ENCODE assay signal across 8 cellular contexts in genomic region chr1:155250633-155251449, GRCh38. TPM values are rescaled to one million over a fixed set of nuclear protein-coding genes. Genes with fewer than 3 reads are reported as not detected.
DNase-seq lines count a peak whose midpoint lies in the region; ATAC-seq and TF ChIP-seq lines count a peak whose summit lies in the region.

No MANE protein-coding gene starts in this region.

- no peak overlapping the region for H3K4me3 Mint-ChIP-seq in HFFc6

- H2AK5ac ChIP-seq in trophoblast cell (ENCODE audit: low read length), result peak overlapping the region; percentile 17

- peak; percentile 83 for ATAC-seq in SK-N-SH treated with all-trans-retinoic acid at 6 μM for 48 hours
- ATAC-seq in activated naive CD4-positive, alpha-beta T cell treated with anti-CD3 and anti-CD28 coated beads, Interleukin-2, amount 50 U/mL, for 72 hours, result peak; percentile 93 to 97

- H3K9ac ChIP-seq in trophoblast cell (ENCODE audit: low read length), result no peak overlapping the region

- peaks cover 13% of the 10 kb centered on the region for H3K79me1 ChIP-seq in trophoblast cell (ENCODE audit: low read length)

- H2BK120ac ChIP-seq in trophoblast cell (ENCODE audit: insufficient read depth, low read length, poor library complexity), result peak overlapping the region; percentile 23

- peak overlapping the region; percentile 69 for H3K4me2 ChIP-seq in trophoblast cell (ENCODE audit: low read length)

- H3K4me1 ChIP-seq in trophoblast cell (ENCODE audit: control insufficient read depth in 1 of 2, insufficient read depth in 2 of 2, low read length in 2 of 2) (peaks cover 22 to 23% of the 10 kb centered on the region in 2 experiments), tibial nerve (peaks cover 0 to 45% (median 27%) of the 10 kb centered on the region in 4 donors)

- peak overlapping the region; percentile 28 for H2AFZ ChIP-seq in trophoblast cell (ENCODE audit: insufficient read depth, low read length, poor library complexity)

- H3K27me3 ChIP-seq in trophoblast cell (ENCODE audit: insufficient read depth, low read length), result no peaks in the 10 kb centered on the region
- no peaks in the 10 kb centered on the region for H3K27me3 ChIP-seq in tibial nerve

- TF ChIP-seq EP300 in tibial nerve (IDR thresholded peaks at IDR 0.05), result peak in 1 of 2 donors; percentile 64

- H3K4me3 ChIP-seq in trophoblast cell (ENCODE audit: low read depth, low read length), result peak overlapping the region; percentile 44
- H3K4me3 ChIP-seq in tibial nerve, result peak overlapping the region in 2 of 4 donors; percentile 39 to 42

- peak overlapping the region; percentile 25 for H2BK12ac ChIP-seq in trophoblast cell (ENCODE audit: low read length)

- H4K91ac ChIP-seq in trophoblast cell (ENCODE audit: low read depth, low read length), result peak overlapping the region; percentile 20

- peak overlapping the region; percentile 23 for H3K18ac ChIP-seq in trophoblast cell (ENCODE audit: low read length)

- peak overlapping the region; percentile 68 for H4K12ac ChIP-seq in trophoblast cell (ENCODE audit: low read depth, low read length)

- H3K36me3 ChIP-seq in trophoblast cell (ENCODE audit: control insufficient read depth in 1 of 2, insufficient read depth in 2 of 2, low read length in 2 of 2) (peaks cover 16 to 24% of the 10 kb centered on the region in 2 experiments), tibial nerve (peaks cover 0 to 30% (median 0%) of the 10 kb centered on the region in 3 donors)

- peaks cover 11% of the 10 kb centered on the region for H3K79me2 ChIP-seq in trophoblast cell (ENCODE audit: control insufficient read depth, insufficient read depth, low read length, poor library complexity)

- H3K27me3 Mint-ChIP-seq in HFFc6 (ENCODE audit: insufficient read depth), result peaks cover 2% of the 10 kb centered on the region

- intact Hi-C loops in head of caudate nucleus (cut with DNase I), result loop anchor here (10.0 kb wide), 1 partner anchor 344 kb away; no protein-coding TSS in a partner anchor

- peak; percentile 100 for TF ChIP-seq CTCF in HFFc6 (IDR thresholded peaks at IDR 0.05)
- peak; percentile 99 to 100 (median 99) for TF ChIP-seq CTCF in tibial nerve (IDR thresholded peaks at IDR 0.05)

- H4K8ac ChIP-seq in trophoblast cell (ENCODE audit: low read depth, low read length), result peak overlapping the region; percentile 80

- DNase-seq in HFFc6 (peak; percentile 84), NCI-H1092 (lab: John Stamatoyannopoulos, UW) (peak; percentile 94), head of caudate nucleus (peak; percentile 88 to 97 (median 93)), trophoblast cell (peak; percentile 89 to 95), tibial nerve (ENCODE audit: low spot score in 2 of 2) (peak; percentile 87 to 91)
- peak; percentile 92 to 100 for DNase-seq in activated naive CD4-positive, alpha-beta T cell treated with anti-CD3 and anti-CD28 coated beads, Interleukin-2, amount 50 U/mL, for 72 hours (ENCODE audit: low spot score in 2 of 2)

- H3K9me3 Mint-ChIP-seq in HFFc6, result no peaks in the 10 kb centered on the region
- peaks cover 0 to 3% of the 10 kb centered on the region in 2 donors for H3K9me3 Mint-ChIP-seq in activated naive CD4-positive, alpha-beta T cell treated with anti-CD3 and anti-CD28 coated beads, Interleukin-2, amount 50 U/mL, for 72 hours

- no peak overlapping the region for H3K23ac ChIP-seq in trophoblast cell (ENCODE audit: low read length)

- H3K9me3 ChIP-seq in trophoblast cell (ENCODE audit: insufficient read depth, low read depth, low read length) (no peaks in the 10 kb centered on the region), tibial nerve (no peaks in the 10 kb centered on the region)

- peak overlapping the region; percentile 43 for H3K14ac ChIP-seq in trophoblast cell (ENCODE audit: low read length)

- peak overlapping the region; percentile 32 for H3K27ac Mint-ChIP-seq in HFFc6
- H3K27ac Mint-ChIP-seq in activated naive CD4-positive, alpha-beta T cell treated with anti-CD3 and anti-CD28 coated beads, Interleukin-2, amount 50 U/mL, for 72 hours, result peak overlapping the region in 1 of 2 donors; percentile 57

- H3K4ac ChIP-seq in trophoblast cell (ENCODE audit: low read depth, low read length), result no peak overlapping the region

- H3K4me1 Mint-ChIP-seq in HFFc6 (ENCODE audit: low read depth), result peaks cover 32% of the 10 kb centered on the region

- peak overlapping the region; percentile 3 for H2BK5ac ChIP-seq in trophoblast cell (ENCODE audit: low read depth, low read length, poor library complexity)

- whole genome bisulfite sequencing in trophoblast cell (ENCODE audit: extremely low coverage, insufficient coverage, insufficient read length), result no CpG with 5 or more reads among the region's 23 CpGs
- 10 to 16% methylated on average over 22 to 23 of the region's 23 CpGs for WGBS in tibial nerve, 2 donors

- TF ChIP-seq POLR2A in GM10847 (IDR thresholded peaks at IDR 0.05; ENCODE audit: extremely low read depth, insufficient read length) (peak; percentile 16), tibial nerve (IDR thresholded peaks at IDR 0.05) (peak in 1 of 2 donors; percentile 17)

- peaks cover 10% of the 10 kb centered on the region for H3K36me3 Mint-ChIP-seq in HFFc6 (ENCODE audit: low read depth)
- peaks cover 0 to 6% of the 10 kb centered on the region in 2 donors for H3K36me3 Mint-ChIP-seq in activated naive CD4-positive, alpha-beta T cell treated with anti-CD3 and anti-CD28 coated beads, Interleukin-2, amount 50 U/mL, for 72 hours

- no peak overlapping the region for H3K27ac ChIP-seq in trophoblast cell (ENCODE audit: low read depth, low read length)
- H3K27ac ChIP-seq in tibial nerve, result peak overlapping the region; percentile 29 to 78 (median 61)

TF ChIP-seq in SK-N-SH treated with all-trans-retinoic acid at 6 μM for 48 hours, 23 proteins besides CTCF, POLR2A, EP300 and RAD21 (continues in another document):
- TF ChIP-seq, protein P1, sequence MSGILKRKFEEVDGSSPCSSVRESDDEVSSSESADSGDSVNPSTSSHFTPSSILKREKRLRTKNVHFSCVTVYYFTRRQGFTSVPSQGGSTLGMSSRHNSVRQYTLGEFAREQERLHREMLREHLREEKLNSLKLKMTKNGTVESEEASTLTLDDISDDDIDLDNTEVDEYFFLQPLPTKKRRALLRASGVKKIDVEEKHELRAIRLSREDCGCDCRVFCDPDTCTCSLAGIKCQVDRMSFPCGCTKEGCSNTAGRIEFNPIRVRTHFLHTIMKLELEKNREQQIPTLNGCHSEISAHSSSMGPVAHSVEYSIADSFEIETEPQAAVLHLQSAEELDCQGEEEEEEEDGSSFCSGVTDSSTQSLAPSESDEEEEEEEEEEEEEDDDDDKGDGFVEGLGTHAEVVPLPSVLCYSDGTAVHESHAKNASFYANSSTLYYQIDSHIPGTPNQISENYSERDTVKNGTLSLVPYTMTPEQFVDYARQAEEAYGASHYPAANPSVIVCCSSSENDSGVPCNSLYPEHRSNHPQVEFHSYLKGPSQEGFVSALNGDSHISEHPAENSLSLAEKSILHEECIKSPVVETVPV (CRISPR knock-in tag; IDR thresholded peaks at IDR 0.05), result no peak
- TF ChIP-seq, protein P2, sequence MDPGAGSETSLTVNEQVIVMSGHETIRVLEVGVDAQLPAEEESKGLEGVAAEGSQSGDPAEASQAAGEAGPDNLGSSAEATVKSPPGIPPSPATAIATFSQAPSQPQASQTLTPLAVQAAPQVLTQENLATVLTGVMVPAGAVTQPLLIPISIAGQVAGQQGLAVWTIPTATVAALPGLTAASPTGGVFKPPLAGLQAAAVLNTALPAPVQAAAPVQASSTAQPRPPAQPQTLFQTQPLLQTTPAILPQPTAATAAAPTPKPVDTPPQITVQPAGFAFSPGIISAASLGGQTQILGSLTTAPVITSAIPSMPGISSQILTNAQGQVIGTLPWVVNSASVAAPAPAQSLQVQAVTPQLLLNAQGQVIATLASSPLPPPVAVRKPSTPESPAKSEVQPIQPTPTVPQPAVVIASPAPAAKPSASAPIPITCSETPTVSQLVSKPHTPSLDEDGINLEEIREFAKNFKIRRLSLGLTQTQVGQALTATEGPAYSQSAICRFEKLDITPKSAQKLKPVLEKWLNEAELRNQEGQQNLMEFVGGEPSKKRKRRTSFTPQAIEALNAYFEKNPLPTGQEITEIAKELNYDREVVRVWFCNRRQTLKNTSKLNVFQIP (CRISPR knock-in tag; IDR thresholded peaks at IDR 0.05; ENCODE audit: borderline replicate concordance, low read depth), result no peak
- TF ChIP-seq ZNF70 (CRISPR knock-in tag; IDR thresholded peaks at IDR 0.05) (no peak), ISL1 (CRISPR knock-in tag; IDR thresholded peaks at IDR 0.05) (no peak)

RNA-seq across cellular contexts. Expression of gene ENTREP3, which starts 4.4 kb away (rescaled TPM):
- total RNA-seq in HFFc6 (2021; fragmentation: NEBNext Ultra II Directional; extraction: Animal tissue kit (Norgen Biotek cat#: 25700)), result 10 to 100 TPM; 53.6 to 81.3 (median 58.8) TPM
- total RNA-seq in activated naive CD4-positive, alpha-beta T cell treated with anti-CD3 and anti-CD28 coated beads, Interleukin-2, amount 50 U/mL, for 72 hours, result 10 to 100 TPM; 14.3 to 45.8 TPM
- polyA plus RNA-seq in trophoblast cell (2013), result 38.7 and 39.3 TPM in 2 replicates
- 10 to 100 TPM; 22.7 to 42.0 (median 26.6) TPM for total RNA-seq in tibial nerve

RNA-seq across cellular contexts. Expression of gene SCAMP3, which starts 11.3 kb away (rescaled TPM):
- total RNA-seq in HFFc6 (2021; fragmentation: NEBNext Ultra II Directional; extraction: Animal tissue kit (Norgen Biotek cat#: 25700)), result 100 to 1,000 TPM; 125 to 150 (median 135) TPM
- total RNA-seq in activated naive CD4-positive, alpha-beta T cell treated with anti-CD3 and anti-CD28 coated beads, Interleukin-2, amount 50 U/mL, for 72 hours, result 100 to 1,000 TPM in 1 of 2 donors, 10 to 100 TPM in 1; 98.9 to 107 TPM
- 71.1 and 75.0 TPM in 2 replicates for polyA plus RNA-seq in trophoblast cell (2013)
- 10 to 100 TPM; 54.5 to 91.1 (median 65.2) TPM for total RNA-seq in tibial nerve

RNA-seq across cellular contexts. Expression of gene CLK2, which starts 22.5 kb away (rescaled TPM):
- total RNA-seq in HFFc6 (2021; fragmentation: NEBNext Ultra II Directional; extraction: Animal tissue kit (Norgen Biotek cat#: 25700)), result 10 to 100 TPM; 24.8 to 32.8 (median 30.0) TPM
- total RNA-seq in activated naive CD4-positive, alpha-beta T cell treated with anti-CD3 and anti-CD28 coated beads, Interleukin-2, amount 50 U/mL, for 72 hours, result 100 to 1,000 TPM in 1 of 2 donors, 10 to 100 TPM in 1; 90.7 to 106 TPM
- polyA plus RNA-seq in trophoblast cell (2013), result 48.9 and 52.4 TPM in 2 replicates
- total RNA-seq in tibial nerve, result 10 to 100 TPM; 41.0 to 70.6 (median 52.3) TPM

RNA-seq across cellular contexts. Expression of gene HCN3, which starts 26.4 kb away (rescaled TPM):
- total RNA-seq in HFFc6 (2021; fragmentation: NEBNext Ultra II Directional; extraction: Animal tissue kit (Norgen Biotek cat#: 25700)), result 1 to 10 TPM; 1.3 to 1.6 (median 1.5) TPM
- 1 to 10 TPM; 3.9 to 4.8 TPM for total RNA-seq in activated naive CD4-positive, alpha-beta T cell treated with anti-CD3 and anti-CD28 coated beads, Interleukin-2, amount 50 U/mL, for 72 hours
- 2.5 and 2.8 TPM in 2 replicates for polyA plus RNA-seq in trophoblast cell (2013)
- total RNA-seq in tibial nerve, result 1 to 10 TPM; 1.7 to 2.7 (median 2.4) TPM

RNA-seq across cellular contexts. Expression of gene MTX1, which starts 42.3 kb away (rescaled TPM):
- total RNA-seq in HFFc6 (2021; fragmentation: NEBNext Ultra II Directional; extraction: Animal tissue kit (Norgen Biotek cat#: 25700)), result 10 to 100 TPM; 49.8 to 55.4 (median 51.5) TPM
- total RNA-seq in activated naive CD4-positive, alpha-beta T cell treated with anti-CD3 and anti-CD28 coated beads, Interleukin-2, amount 50 U/mL, for 72 hours, result 10 to 100 TPM; 46.6 to 57.2 TPM
- polyA plus RNA-seq in trophoblast cell (2013), result 39.6 and 40.4 TPM in 2 replicates
- 10 to 100 TPM; 30.1 to 50.7 (median 35.3) TPM for total RNA-seq in tibial nerve
